8 cellular contexts compared by ENCODE assay signal in the genomic region with DNA sequence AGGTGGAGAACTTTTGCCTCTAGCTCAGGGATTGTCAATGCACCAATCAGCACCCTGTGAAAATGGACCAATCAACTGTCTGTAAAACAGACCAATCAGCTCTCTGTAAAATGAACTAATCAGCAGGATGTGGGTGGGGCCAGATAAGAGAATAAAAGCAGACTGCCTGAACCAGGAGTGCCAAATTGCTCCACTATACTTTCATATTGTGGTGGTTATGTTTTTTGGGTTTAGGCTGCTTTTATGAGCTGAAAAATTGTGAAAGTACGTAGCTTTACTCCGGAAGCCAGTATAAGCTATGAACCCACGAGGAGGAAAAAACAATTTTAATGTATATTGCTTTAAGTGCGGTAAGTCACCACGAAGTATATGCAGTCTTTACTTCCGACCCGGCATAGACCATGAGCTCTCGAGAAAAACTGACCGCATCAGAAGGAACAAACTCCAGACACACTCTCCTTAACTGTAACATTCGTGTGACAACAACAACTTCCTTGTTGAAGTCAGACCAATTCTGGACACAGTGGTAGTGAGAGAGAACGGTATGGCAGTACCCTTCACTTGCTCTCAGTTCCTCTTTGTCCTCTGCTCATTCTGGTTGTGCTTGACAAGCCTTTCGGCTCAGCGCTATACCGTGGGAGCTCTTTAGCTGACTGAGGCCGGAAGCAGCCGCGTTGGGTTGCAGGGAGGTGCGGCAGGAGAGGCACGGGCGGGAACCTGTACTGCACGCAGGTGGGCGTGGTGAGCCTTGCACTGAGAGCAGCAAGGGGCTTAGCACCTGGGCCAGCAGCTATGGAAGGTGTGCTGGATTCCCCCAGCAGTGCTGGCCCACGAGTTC.
DNase-seq lines count a peak whose midpoint lies in the region; ATAC-seq and TF ChIP-seq lines count a peak whose summit lies in the region.

No MANE protein-coding gene starts in this region.

- peaks cover 5% of the 10 kb centered on the region for H3K9me3 Mint-ChIP-seq in activated CD8-positive, alpha-beta T cell treated with anti-CD3 and anti-CD28 coated beads for 36 hours
- H3K9me3 Mint-ChIP-seq in immature natural killer cell, result no peaks in the 10 kb centered on the region

- H3K27me3 Mint-ChIP-seq in activated CD8-positive, alpha-beta T cell treated with anti-CD3 and anti-CD28 coated beads for 36 hours, result no peaks in the 10 kb centered on the region
- H3K27me3 Mint-ChIP-seq in immature natural killer cell (ENCODE audit: low read depth in 3 of 3), result peaks cover 6 to 11% (median 7%) of the 10 kb centered on the region in 3 donors

- peaks cover 3% of the 10 kb centered on the region for H3K36me3 Mint-ChIP-seq in activated CD8-positive, alpha-beta T cell treated with anti-CD3 and anti-CD28 coated beads for 36 hours (ENCODE audit: low read depth)
- H3K36me3 Mint-ChIP-seq in immature natural killer cell, result no peaks in the 10 kb centered on the region

- peak; percentile 23 to 27 for DNase-seq in AML-193 (lab: John Stamatoyannopoulos, UW)
- peak; percentile 89 for DNase-seq in activated CD8-positive, alpha-beta T cell treated with anti-CD3 and anti-CD28 coated beads for 36 hours
- DNase-seq in immature natural killer cell, result peak; percentile 73 to 82 (median 78)
- peak; percentile 35 for DNase-seq in stimulated activated CD8-positive, alpha-beta memory T cell treated with anti-CD3 and anti-CD28 coated beads, Interleukin-7, amount 100 ng/mL, for 24 hours (ENCODE audit: low read depth)
- no peak for DNase-seq in H4 (ENCODE audit: low spot score)
- no peak for DNase-seq in GOT3 (lab: John Stamatoyannopoulos, UW)

- POLR2A ChIA-PET in activated CD8-positive, alpha-beta T cell treated with anti-CD3 and anti-CD28 coated beads for 36 hours (lab: Charles Lee), result interaction anchor here (0.6 to 2.9 kb wide), 20 partner anchors 11 to 222 kb away, joined by 3 to 60 read pairs (median 6); partner anchors contain the start of genes CDKAL1, E2F3 and MBOAT1

- H3K4me3 Mint-ChIP-seq in activated CD8-positive, alpha-beta T cell treated with anti-CD3 and anti-CD28 coated beads for 36 hours, result peak overlapping the region; percentile 75
- peak overlapping the region; percentile 90 to 97 (median 94) for H3K4me3 Mint-ChIP-seq in immature natural killer cell

- no peak for TF ChIP-seq CTCF in activated CD8-positive, alpha-beta T cell treated with anti-CD3 and anti-CD28 coated beads for 36 hours (IDR thresholded peaks at IDR 0.05)

- CTCF ChIA-PET in activated CD8-positive, alpha-beta T cell treated with anti-CD3 and anti-CD28 coated beads for 36 hours (lab: Charles Lee), result interaction anchor here (0.8 to 2.2 kb wide), 13 partner anchors 9 to 218 kb away, joined by 3 to 17 read pairs (median 5); no protein-coding TSS in a partner anchor

- H3K27ac Mint-ChIP-seq in activated CD8-positive, alpha-beta T cell treated with anti-CD3 and anti-CD28 coated beads for 36 hours, result peak overlapping the region; percentile 94
- H3K27ac Mint-ChIP-seq in immature natural killer cell, result peak overlapping the region; percentile 95 to 99 (median 98)

- peak; percentile 98 for ATAC-seq in GM19452 (IDR thresholded peaks at IDR 0.05; ENCODE audit: unreplicated experiment)
- ATAC-seq in HG03521 (IDR thresholded peaks at IDR 0.05; ENCODE audit: unreplicated experiment), result peak; percentile 99
- peak; percentile 95 for ATAC-seq in activated CD8-positive, alpha-beta T cell treated with anti-CD3 and anti-CD28 coated beads for 36 hours

- peaks cover 14% of the 10 kb centered on the region for H3K4me1 Mint-ChIP-seq in activated CD8-positive, alpha-beta T cell treated with anti-CD3 and anti-CD28 coated beads for 36 hours (ENCODE audit: low read depth)
- peaks cover 19 to 20% of the 10 kb centered on the region in 2 donors for H3K4me1 Mint-ChIP-seq in immature natural killer cell

- intact Hi-C loops in activated CD8-positive, alpha-beta T cell treated with anti-CD3 and anti-CD28 coated beads for 36 hours (cut with micrococcal nuclease), result loop anchor here (2.0 kb wide), 1 partner anchor 81 kb away; the partner anchor contains the start of gene E2F3

Comparison
In these comparisons a context has a peak if more than half of its experiments do, and no peak if none do; other contexts are left out.
1. DNase-seq: peak in AML-193 (2 of 2), activated CD8-positive, alpha-beta T cell treated with anti-CD3 and anti-CD28 coated beads for 36 hours (single experiment), immature natural killer cell (3 of 3) and stimulated activated CD8-positive, alpha-beta memory T cell treated with anti-CD3 and anti-CD28 coated beads, Interleukin-7, amount 100 ng/mL, for 24 hours (single experiment); none in H4 (single experiment) and GOT3 (single experiment).
2. Peak in every context shown above with its lines, with median percentiles within 50 percentile points of each other: ATAC-seq.